Comparison of ENCODE assay signal across 8 cellular contexts in the genomic region with DNA sequence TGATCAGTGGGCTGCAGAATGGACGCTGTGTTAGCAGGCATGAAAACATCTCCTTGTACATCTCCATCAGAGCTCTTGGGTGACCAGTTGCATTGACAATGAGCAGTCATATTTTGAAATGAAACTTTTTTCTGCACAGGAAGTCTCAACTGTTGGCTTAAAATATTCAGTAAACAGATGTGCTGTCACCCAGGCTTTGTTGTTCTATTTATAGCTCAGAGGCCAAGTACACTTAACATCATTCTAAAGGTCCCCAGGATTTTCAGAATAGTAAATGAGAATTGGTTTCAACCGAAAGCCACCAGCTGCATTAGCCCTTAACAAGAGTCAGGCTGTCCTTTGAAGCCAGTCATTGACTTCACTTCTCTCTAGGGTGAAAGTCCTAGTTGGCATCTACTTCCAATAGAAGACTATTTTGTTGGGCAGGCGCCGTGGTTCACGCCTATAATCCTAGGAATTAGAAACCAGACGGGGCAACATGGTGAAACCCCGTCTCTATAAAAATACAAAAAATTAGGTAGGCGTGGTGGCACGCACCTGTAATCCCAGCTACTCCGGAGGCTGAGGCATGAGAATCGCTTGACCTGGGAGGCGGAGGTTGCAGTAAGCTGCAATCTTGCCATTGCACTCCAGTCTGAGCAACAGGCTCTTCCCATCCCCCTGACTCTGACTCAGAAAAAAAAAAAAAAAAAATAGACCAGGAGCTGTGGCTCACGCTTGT. TPM values are rescaled to one million over a fixed set of nuclear protein-coding genes. Genes with fewer than 3 reads are reported as not detected.
DNase-seq lines count a peak whose midpoint lies in the region; ATAC-seq and TF ChIP-seq lines count a peak whose summit lies in the region.

No MANE protein-coding gene starts in this region.

- peak; percentile 54 for DNase-seq in LHCN-M2 (ENCODE audit: low read depth)
- DNase-seq in mucosa of descending colon: no peak
- no peak for DNase-seq in T1000 (lab: John Stamatoyannopoulos, UW)
- DNase-seq in stimulated activated CD4-positive, alpha-beta T cell treated with anti-CD3 and anti-CD28 coated beads, Interleukin-4, amount 100 ng/mL, for 24 hours: no peak
- DNase-seq in NCI-H774 (lab: John Stamatoyannopoulos, UW): no peak

- peak; percentile 34 for ATAC-seq in GM18519 (IDR thresholded peaks at IDR 0.05; ENCODE audit: low FRiP score, unreplicated experiment)
- peak; percentile 54 for ATAC-seq in GM21723 (IDR thresholded peaks at IDR 0.05; ENCODE audit: unreplicated experiment)
- ATAC-seq in mucosa of descending colon: peak; percentile 8
- ATAC-seq in HG02840 (IDR thresholded peaks at IDR 0.05; ENCODE audit: low FRiP score, unreplicated experiment): no peak

- H3K9me3 ChIP-seq in mucosa of descending colon: no peaks in the 10 kb centered on the region

- intact Hi-C loops in mucosa of descending colon (cut with DNase I, micrococcal nuclease): no loop called here

- H3K36me3 ChIP-seq in mucosa of descending colon (ENCODE audit: low read depth): no peaks in the 10 kb centered on the region

- no peak for TF ChIP-seq CTCF in mucosa of descending colon (IDR thresholded peaks at IDR 0.05)

- H3K4me1 ChIP-seq in mucosa of descending colon (ENCODE audit: low read depth): peaks cover 9% of the 10 kb centered on the region

- no peak overlapping the region for H3K4me3 ChIP-seq in mucosa of descending colon

RNA-seq across cellular contexts. Expression of gene PDE4A, which starts 7.9 kb away (rescaled TPM):
- total RNA-seq in LHCN-M2 (2014; rRNA removed) (1.9 and 2.0 TPM in 2 replicates), mucosa of descending colon (10 to 100 TPM in 2 of 3 donors, 1 to 10 TPM in 1; 7.0 to 27.4 (median 14.7) TPM)
- polyA plus RNA-seq in LHCN-M2 (2012): 5.8 TPM

RNA-seq across cellular contexts. Expression of gene CDC37, which starts 9.1 kb away (rescaled TPM):
- total RNA-seq in LHCN-M2 (2014; rRNA removed): 311 and 327 TPM in 2 replicates
- polyA plus RNA-seq in LHCN-M2 (2012): 285 TPM
- total RNA-seq in mucosa of descending colon: 100 to 1,000 TPM; 125 to 179 (median 145) TPM

RNA-seq across cellular contexts. Expression of gene TYK2, which starts 32.0 kb away (rescaled TPM):
- total RNA-seq in LHCN-M2 (2014; rRNA removed) (78.5 and 97.8 TPM in 2 replicates), mucosa of descending colon (100 to 1,000 TPM; 104 to 142 (median 123) TPM)
- polyA plus RNA-seq in LHCN-M2 (2012): 76.1 TPM
